ENCODE assay signal across 8 cellular contexts in genomic region chr6:14117158-14118090, GRCh38. TPM values are rescaled to one million over a fixed set of nuclear protein-coding genes. Genes with fewer than 3 reads are reported as not detected.
DNase-seq lines count a peak whose midpoint lies in the region; ATAC-seq and TF ChIP-seq lines count a peak whose summit lies in the region.

CD83 (plus strand) TSS chr6:14117772; CDS start chr6:14117812, 40 bp downstream.

- H3K27ac ChIP-seq in A673 (ENCODE audit: low read depth, low read length, poor library complexity, severe bottlenecking) (peak within 1 kb of the TSS; percentile 51), ectodermal cell (ENCODE audit: insufficient read depth, low read depth, low read length, poor library complexity, severe bottlenecking) (no peak within 1 kb of the TSS)

- H3K4me3 ChIP-seq in A673 (ENCODE audit: low read depth, low read length, poor library complexity, severe bottlenecking) = peak within 1 kb of the TSS; percentile 70
- peak within 1 kb of the TSS; percentile 63 for H3K4me3 ChIP-seq in ectodermal cell (ENCODE audit: insufficient read depth, low read depth, low read length)

- H3K4me3 Mint-ChIP-seq in activated CD4-positive, alpha-beta memory T cell treated with anti-CD3 and anti-CD28 coated beads for 36 hours = peak within 1 kb of the TSS; percentile 86
- H3K4me3 Mint-ChIP-seq in memory B cell = peak within 1 kb of the TSS; percentile 94

- TF ChIP-seq CTCF in A673 (conservative IDR thresholded peaks at IDR 0.05; ENCODE audit: low read depth, low read length) = 0 out of 2 replicates have a peak, but pooled peaks have one; percentile 18

- WGBS in ectodermal cell, 2 experiments = 1 to 2% methylated on average over 106 of the region's 106 CpGs

- POLR2A ChIA-PET in A673 (lab: Charles Lee; ENCODE audit: low non-redundant PET) = no interaction called here
- POLR2A ChIA-PET in activated CD4-positive, alpha-beta memory T cell treated with anti-CD3 and anti-CD28 coated beads for 36 hours (lab: Charles Lee) = interaction anchor here (0.6 to 4.3 kb wide), 5 partner anchors 8 to 1134 kb away, joined by 3 to 23 read pairs (median 3); no protein-coding TSS in a partner anchor

- TF ChIP-seq POLR2A in GM18505 (IDR thresholded peaks at IDR 0.05; ENCODE audit: borderline replicate concordance, extremely low read depth, insufficient read depth, insufficient read length) = peak; percentile 99

- H3K9me3 ChIP-seq in A673 (ENCODE audit: low read depth, low read length, poor library complexity, severe bottlenecking) = no peaks in the 10 kb centered on the region
- H3K9me3 ChIP-seq in ectodermal cell (ENCODE audit: control insufficient read depth, low read length) = no peaks in the 10 kb centered on the region

- H3K4me1 ChIP-seq in A673 (ENCODE audit: insufficient read depth, low read length, poor library complexity, severe bottlenecking) (peaks cover 6% of the 10 kb centered on the region), ectodermal cell (ENCODE audit: control insufficient read depth, insufficient read depth, low read length) (no peaks in the 10 kb centered on the region)

- peaks cover 37% of the 10 kb centered on the region for H3K4me1 Mint-ChIP-seq in activated CD4-positive, alpha-beta memory T cell treated with anti-CD3 and anti-CD28 coated beads for 36 hours (ENCODE audit: low read depth)
- peaks cover 30% of the 10 kb centered on the region for H3K4me1 Mint-ChIP-seq in memory B cell

- no peaks in the 10 kb centered on the region for H3K27me3 ChIP-seq in A673 (replicated peaks; ENCODE audit: insufficient read depth, low read depth, low read length, poor library complexity)
- H3K27me3 ChIP-seq in ectodermal cell (ENCODE audit: control insufficient read depth, insufficient read depth, low read length, poor library complexity, severe bottlenecking) = peaks cover 32% of the 10 kb centered on the region

- peaks cover 28% of the 10 kb centered on the region for H3K36me3 Mint-ChIP-seq in activated CD4-positive, alpha-beta memory T cell treated with anti-CD3 and anti-CD28 coated beads for 36 hours
- H3K36me3 Mint-ChIP-seq in memory B cell = peaks cover 8% of the 10 kb centered on the region

- H3K36me3 ChIP-seq in A673 (ENCODE audit: insufficient read depth, low read length, poor library complexity, severe bottlenecking) (no peaks in the 10 kb centered on the region), ectodermal cell (ENCODE audit: control insufficient read depth, insufficient read depth, low read length) (no peaks in the 10 kb centered on the region)

- DNase-seq in A673 (ENCODE audit: low spot score) = peak; percentile 65
- DNase-seq in NCI-H526 (lab: John Stamatoyannopoulos, UW) = peak; percentile 48 to 85
- peak; percentile 81 for DNase-seq in activated CD4-positive, alpha-beta memory T cell treated with anti-CD3 and anti-CD28 coated beads for 36 hours
- DNase-seq in memory B cell (ENCODE audit: low spot score in 2 of 2) = peak; percentile 96 to 97
- DNase-seq in stimulated activated CD8-positive, alpha-beta memory T cell treated with anti-CD3 and anti-CD28 coated beads, Interleukin-12 subunit alpha, Interleukin-12 subunit beta, amount 100 ng/mL, for 4 hours (ENCODE audit: low read depth) = peak; percentile 81

- peak within 1 kb of the TSS; percentile 76 for H3K27ac Mint-ChIP-seq in activated CD4-positive, alpha-beta memory T cell treated with anti-CD3 and anti-CD28 coated beads for 36 hours
- peak within 1 kb of the TSS; percentile 98 for H3K27ac Mint-ChIP-seq in memory B cell

- no TSS peak for BruUV-seq in A673 (replicated peaks; lab: Mats Ljungman, UMichigan)

- CTCF ChIA-PET in A673 (lab: Charles Lee) = no interaction called here
- CTCF ChIA-PET in activated CD4-positive, alpha-beta memory T cell treated with anti-CD3 and anti-CD28 coated beads for 36 hours (lab: Charles Lee) = interaction anchor here (0.9 to 3.1 kb wide), 5 partner anchors 9 to 73 kb away, joined by 3 to 10 read pairs (median 4); no protein-coding TSS in a partner anchor

- ATAC-seq in GM18505 (IDR thresholded peaks at IDR 0.05; ENCODE audit: unreplicated experiment) = peak; percentile 57
- ATAC-seq in HG02973 (IDR thresholded peaks at IDR 0.05; ENCODE audit: unreplicated experiment) = peak; percentile 52
- peak; percentile 63 for ATAC-seq in memory B cell (ENCODE audit: low read depth)

- H3K9me3 Mint-ChIP-seq in activated CD4-positive, alpha-beta memory T cell treated with anti-CD3 and anti-CD28 coated beads for 36 hours = no peaks in the 10 kb centered on the region
- no peaks in the 10 kb centered on the region for H3K9me3 Mint-ChIP-seq in memory B cell

- H3K27me3 Mint-ChIP-seq in activated CD4-positive, alpha-beta memory T cell treated with anti-CD3 and anti-CD28 coated beads for 36 hours = no peaks in the 10 kb centered on the region
- H3K27me3 Mint-ChIP-seq in memory B cell = no peaks in the 10 kb centered on the region

- intact Hi-C loops in A673 (cut with micrococcal nuclease; ENCODE audit: unreplicated experiment) = no loop called here
- intact Hi-C loops in activated CD4-positive, alpha-beta memory T cell treated with anti-CD3 and anti-CD28 coated beads for 36 hours (cut with micrococcal nuclease) = loop anchor here (1.0 to 10.0 kb wide), 3 partner anchors 9 to 403 kb away; partner anchors contain the start of gene RANBP9

RNA-seq across cellular contexts. Expression of gene CD83, which starts in this region (rescaled TPM):
- 14.4 and 15.0 TPM in 2 replicates for total RNA-seq in A673 (2021)
- 10 to 100 TPM; 21.8 to 23.0 TPM for total RNA-seq in activated CD4-positive, alpha-beta memory T cell treated with anti-CD3 and anti-CD28 coated beads for 36 hours
- polyA plus RNA-seq in ectodermal cell (2013, experiment 1 of 4) = 3.9 TPM
- polyA plus RNA-seq in ectodermal cell (2013, experiment 2 of 4) = 3.6 TPM
- polyA plus RNA-seq in ectodermal cell (2013, experiment 3 of 4) = 3.5 TPM
- polyA plus RNA-seq in ectodermal cell (2013, experiment 4 of 4) = 3.9 TPM
